ENCODE assay signal across 19 cellular contexts in the genomic region with DNA sequence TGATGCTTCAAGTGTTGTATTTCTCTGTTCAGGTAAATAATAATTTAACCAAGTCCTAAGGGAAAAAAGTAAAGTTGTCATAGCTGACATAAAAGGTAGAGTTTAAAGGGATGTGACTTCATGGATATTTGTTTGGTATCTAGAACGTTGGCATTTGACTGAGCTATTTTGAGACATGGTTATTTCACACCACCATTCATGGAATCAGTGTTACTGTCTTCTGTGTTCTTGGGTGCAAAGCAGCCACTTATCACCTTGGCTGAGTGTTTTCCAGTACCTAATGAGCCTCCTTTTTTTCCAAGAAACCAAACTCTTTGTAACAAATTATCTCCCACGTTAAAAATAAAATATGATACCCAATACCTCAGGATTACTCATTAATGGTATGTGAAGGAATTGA.
"Had no signal": no experiment of that assay in that cellular context is flagged by ENCODE, and none has a peak within 500 bp of the region (broad histone marks: within the 10 kb centered on the region; RNA-seq: fewer than 3 reads in every experiment).

No MANE protein-coding gene starts in this region.

- H3K4me3 ChIP-seq: lower lobe of right lung, ovary, stomach, thoracic aorta, transverse colon had no signal

- DNase-seq: foreskin keratinocyte; head of caudate nucleus; hypothalamus; kidney glomerular epithelial cell; lower lobe of right lung; nephron progenitor cell; ovary; stimulated activated CD4-positive, alpha-beta T cell treated with anti-CD3 and anti-CD28 coated beads, Interleukin-2, amount 100 ng/mL, for 24 hours; stimulated activated CD4-positive, alpha-beta T cell treated with anti-CD3 and anti-CD28 coated beads, Interleukin-4, amount 100 ng/mL, for 4 hours; stimulated activated naive CD4-positive, alpha-beta T cell; stomach; substantia nigra; transverse colon had no signal

- H3K27ac ChIP-seq: foreskin keratinocyte, lower lobe of right lung, ovary, transverse colon had no signal

- H3K27me3 ChIP-seq: foreskin keratinocyte, ovary, stomach, transverse colon had no signal

- H3K9me3 Mint-ChIP-seq: nephron progenitor cell had no signal

- H3K27ac Mint-ChIP-seq: memory B cell, mesothelial cell of epicardium, nephron progenitor cell had no signal

- H3K4me3 Mint-ChIP-seq: dendritic cell treated with granulocyte-macrophage colony-stimulating factor and Interleukin-4, amounts not matched to agents 40 ng/mL and 50 ng/mL, for 4 days; memory B cell; mesothelial cell of epicardium; nephron progenitor cell had no signal

- ATAC-seq: foreskin keratinocyte, left lobe of liver, lower lobe of right lung, sciatic nerve had no signal

- H3K36me3 ChIP-seq: ovary had no signal

- H3K4me1 ChIP-seq: foreskin keratinocyte had no signal

- H3K27me3 Mint-ChIP-seq: dendritic cell treated with granulocyte-macrophage colony-stimulating factor and Interleukin-4, amounts not matched to agents 40 ng/mL and 50 ng/mL, for 4 days; memory B cell had no signal

- H3K9me3 ChIP-seq: lower lobe of right lung, ovary, stomach, thoracic aorta, transverse colon had no signal
